1 cellular context compared by ENCODE assay signal in the genomic region with DNA sequence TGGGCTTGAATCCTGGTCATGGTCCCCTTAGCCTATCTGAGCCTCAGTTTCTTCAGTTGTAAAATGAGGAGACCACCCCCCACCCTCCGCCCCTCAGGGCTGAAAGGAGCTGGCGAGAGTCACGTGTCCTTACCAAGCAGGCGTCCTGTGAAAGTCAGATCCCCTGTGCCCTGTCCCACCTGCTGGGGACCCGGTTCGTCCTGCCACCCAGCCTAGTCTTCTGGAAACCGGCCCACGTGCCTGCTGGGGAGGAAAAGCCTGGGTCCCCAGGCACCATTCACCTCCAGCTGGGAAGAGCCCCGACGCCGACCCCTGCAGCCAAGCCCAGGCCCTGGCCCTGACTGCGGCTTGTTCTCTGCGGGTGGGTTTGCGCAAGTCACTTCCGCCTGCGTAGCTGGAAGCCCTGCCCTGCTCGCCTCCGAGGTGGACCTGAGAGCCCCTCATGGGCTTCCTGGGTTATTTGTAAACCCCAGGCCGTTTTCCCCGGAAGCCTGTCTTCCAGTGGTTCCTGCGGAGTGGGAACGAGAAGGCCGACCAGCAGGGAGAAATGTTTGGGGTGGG.
TF ChIP-seq lines count a peak whose summit lies in the region.

No MANE protein-coding gene starts in this region.

TF ChIP-seq in K562, 482 proteins besides CTCF, POLR2A, EP300 and RAD21:
- TF ChIP-seq TFAM (CRISPR knock-in tag; conservative IDR thresholded peaks at IDR 0.05) = no peak
- TF ChIP-seq TFAP4 (CRISPR knock-in tag; IDR thresholded peaks at IDR 0.05; ENCODE audit: borderline replicate concordance) = 0 out of 2 replicates have a peak, but pooled peaks have one; percentile 28
- TF ChIP-seq POLR2G (IDR thresholded peaks at IDR 0.05; ENCODE audit: low read depth, low read length) = peak; percentile 18; the same call in 1 of the 2 replicates
- TF ChIP-seq SIRT6 (IDR thresholded peaks at IDR 0.05; ENCODE audit: low read depth, low read length) = no peak
- TF ChIP-seq HOXB6 (CRISPR knock-in tag; IDR thresholded peaks at IDR 0.05; ENCODE audit: borderline replicate concordance) = no peak
- TF ChIP-seq SUPT5H (IDR thresholded peaks at IDR 0.05) = 0 out of 2 replicates have a peak, but pooled peaks have one; percentile 39
- TF ChIP-seq, protein P1, sequence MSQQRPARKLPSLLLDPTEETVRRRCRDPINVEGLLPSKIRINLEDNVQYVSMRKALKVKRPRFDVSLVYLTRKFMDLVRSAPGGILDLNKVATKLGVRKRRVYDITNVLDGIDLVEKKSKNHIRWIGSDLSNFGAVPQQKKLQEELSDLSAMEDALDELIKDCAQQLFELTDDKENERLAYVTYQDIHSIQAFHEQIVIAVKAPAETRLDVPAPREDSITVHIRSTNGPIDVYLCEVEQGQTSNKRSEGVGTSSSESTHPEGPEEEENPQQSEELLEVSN (IDR thresholded peaks at IDR 0.05; ENCODE audit: borderline replicate concordance in 1 of 2, extremely low read depth in 1 of 2, insufficient read depth in 1 of 2, insufficient read length in 1 of 2, low read depth in 1 of 2, low read length in 1 of 2, poor library complexity in 1 of 2, severe bottlenecking in 1 of 2) = no peak
- TF ChIP-seq RBFOX2 (IDR thresholded peaks at IDR 0.05; ENCODE audit: low read depth, low read length) = peak; percentile 10; the same call in 1 of the 2 replicates
